In genomic region chr10:15141136-15142067, GRCh38 we compare ENCODE assay signal across 1 cellular context.
TF ChIP-seq lines count a peak whose summit lies in the region.

No MANE protein-coding gene starts in this region.

TF ChIP-seq in HepG2, 621 proteins besides CTCF, POLR2A, EP300 and RAD21:
- TF ChIP-seq, protein P1, sequence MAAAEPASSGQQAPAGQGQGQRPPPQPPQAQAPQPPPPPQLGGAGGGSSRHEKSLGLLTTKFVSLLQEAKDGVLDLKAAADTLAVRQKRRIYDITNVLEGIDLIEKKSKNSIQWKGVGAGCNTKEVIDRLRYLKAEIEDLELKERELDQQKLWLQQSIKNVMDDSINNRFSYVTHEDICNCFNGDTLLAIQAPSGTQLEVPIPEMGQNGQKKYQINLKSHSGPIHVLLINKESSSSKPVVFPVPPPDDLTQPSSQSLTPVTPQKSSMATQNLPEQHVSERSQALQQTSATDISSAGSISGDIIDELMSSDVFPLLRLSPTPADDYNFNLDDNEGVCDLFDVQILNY (CRISPR knock-in tag; conservative IDR thresholded peaks at IDR 0.05), result no peak
- TF ChIP-seq ZNF678 (CRISPR knock-in tag; IDR thresholded peaks at IDR 0.05) (no peak), HES4 (CRISPR knock-in tag; IDR thresholded peaks at IDR 0.05; ENCODE audit: borderline replicate concordance) (no peak), NBN (conservative IDR thresholded peaks at IDR 0.05) (no peak), ZNF615 (CRISPR knock-in tag; IDR thresholded peaks at IDR 0.05; ENCODE audit: borderline replicate concordance) (no peak), ZNF235 (CRISPR knock-in tag; IDR thresholded peaks at IDR 0.05; ENCODE audit: borderline replicate concordance) (no peak), HNF4A (CRISPR knock-in tag; IDR thresholded peaks at IDR 0.05) (peak; percentile 61), HNF4G (IDR thresholded peaks at IDR 0.05; ENCODE audit: borderline replicate concordance, low read depth, low read length) (0 out of 2 replicates have a peak, but pooled peaks have one; percentile 38), HNF4G (CRISPR knock-in tag; IDR thresholded peaks at IDR 0.05; ENCODE audit: borderline replicate concordance, low read depth) (no peak), PRDM10 (CRISPR knock-in tag; IDR thresholded peaks at IDR 0.05; ENCODE audit: low read depth) (no peak), JUNB (CRISPR knock-in tag; IDR thresholded peaks at IDR 0.05; ENCODE audit: borderline replicate concordance) (no peak), CENPX (CRISPR knock-in tag; IDR thresholded peaks at IDR 0.05) (no peak), BCLAF1 (IDR thresholded peaks at IDR 0.05) (no peak), ATRX (CRISPR knock-in tag; IDR thresholded peaks at IDR 0.05; ENCODE audit: borderline replicate concordance) (no peak), ZBTB44 (CRISPR knock-in tag; IDR thresholded peaks at IDR 0.05) (no peak), KAT2B (IDR thresholded peaks at IDR 0.05; ENCODE audit: borderline replicate concordance, low read depth, low read length) (no peak), ZNF629 (CRISPR knock-in tag; conservative IDR thresholded peaks at IDR 0.05) (0 out of 2 replicates have a peak, but pooled peaks have one; percentile 10), ZNF138 (CRISPR knock-in tag; IDR thresholded peaks at IDR 0.05; ENCODE audit: low read depth) (no peak), BRCA1 (CRISPR knock-in tag; IDR thresholded peaks at IDR 0.05) (no peak)
- TF ChIP-seq, protein P2, sequence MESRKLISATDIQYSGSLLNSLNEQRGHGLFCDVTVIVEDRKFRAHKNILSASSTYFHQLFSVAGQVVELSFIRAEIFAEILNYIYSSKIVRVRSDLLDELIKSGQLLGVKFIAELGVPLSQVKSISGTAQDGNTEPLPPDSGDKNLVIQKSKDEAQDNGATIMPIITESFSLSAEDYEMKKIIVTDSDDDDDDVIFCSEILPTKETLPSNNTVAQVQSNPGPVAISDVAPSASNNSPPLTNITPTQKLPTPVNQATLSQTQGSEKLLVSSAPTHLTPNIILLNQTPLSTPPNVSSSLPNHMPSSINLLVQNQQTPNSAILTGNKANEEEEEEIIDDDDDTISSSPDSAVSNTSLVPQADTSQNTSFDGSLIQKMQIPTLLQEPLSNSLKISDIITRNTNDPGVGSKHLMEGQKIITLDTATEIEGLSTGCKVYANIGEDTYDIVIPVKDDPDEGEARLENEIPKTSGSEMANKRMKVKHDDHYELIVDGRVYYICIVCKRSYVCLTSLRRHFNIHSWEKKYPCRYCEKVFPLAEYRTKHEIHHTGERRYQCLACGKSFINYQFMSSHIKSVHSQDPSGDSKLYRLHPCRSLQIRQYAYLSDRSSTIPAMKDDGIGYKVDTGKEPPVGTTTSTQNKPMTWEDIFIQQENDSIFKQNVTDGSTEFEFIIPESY (CRISPR knock-in tag; IDR thresholded peaks at IDR 0.05), result peak; percentile 56; the same call in 1 of the 2 replicates
- TF ChIP-seq, protein P3, sequence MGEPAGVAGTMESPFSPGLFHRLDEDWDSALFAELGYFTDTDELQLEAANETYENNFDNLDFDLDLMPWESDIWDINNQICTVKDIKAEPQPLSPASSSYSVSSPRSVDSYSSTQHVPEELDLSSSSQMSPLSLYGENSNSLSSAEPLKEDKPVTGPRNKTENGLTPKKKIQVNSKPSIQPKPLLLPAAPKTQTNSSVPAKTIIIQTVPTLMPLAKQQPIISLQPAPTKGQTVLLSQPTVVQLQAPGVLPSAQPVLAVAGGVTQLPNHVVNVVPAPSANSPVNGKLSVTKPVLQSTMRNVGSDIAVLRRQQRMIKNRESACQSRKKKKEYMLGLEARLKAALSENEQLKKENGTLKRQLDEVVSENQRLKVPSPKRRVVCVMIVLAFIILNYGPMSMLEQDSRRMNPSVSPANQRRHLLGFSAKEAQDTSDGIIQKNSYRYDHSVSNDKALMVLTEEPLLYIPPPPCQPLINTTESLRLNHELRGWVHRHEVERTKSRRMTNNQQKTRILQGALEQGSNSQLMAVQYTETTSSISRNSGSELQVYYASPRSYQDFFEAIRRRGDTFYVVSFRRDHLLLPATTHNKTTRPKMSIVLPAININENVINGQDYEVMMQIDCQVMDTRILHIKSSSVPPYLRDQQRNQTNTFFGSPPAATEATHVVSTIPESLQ (CRISPR knock-in tag; conservative IDR thresholded peaks at IDR 0.05), result no peak
- TF ChIP-seq, protein P4, sequence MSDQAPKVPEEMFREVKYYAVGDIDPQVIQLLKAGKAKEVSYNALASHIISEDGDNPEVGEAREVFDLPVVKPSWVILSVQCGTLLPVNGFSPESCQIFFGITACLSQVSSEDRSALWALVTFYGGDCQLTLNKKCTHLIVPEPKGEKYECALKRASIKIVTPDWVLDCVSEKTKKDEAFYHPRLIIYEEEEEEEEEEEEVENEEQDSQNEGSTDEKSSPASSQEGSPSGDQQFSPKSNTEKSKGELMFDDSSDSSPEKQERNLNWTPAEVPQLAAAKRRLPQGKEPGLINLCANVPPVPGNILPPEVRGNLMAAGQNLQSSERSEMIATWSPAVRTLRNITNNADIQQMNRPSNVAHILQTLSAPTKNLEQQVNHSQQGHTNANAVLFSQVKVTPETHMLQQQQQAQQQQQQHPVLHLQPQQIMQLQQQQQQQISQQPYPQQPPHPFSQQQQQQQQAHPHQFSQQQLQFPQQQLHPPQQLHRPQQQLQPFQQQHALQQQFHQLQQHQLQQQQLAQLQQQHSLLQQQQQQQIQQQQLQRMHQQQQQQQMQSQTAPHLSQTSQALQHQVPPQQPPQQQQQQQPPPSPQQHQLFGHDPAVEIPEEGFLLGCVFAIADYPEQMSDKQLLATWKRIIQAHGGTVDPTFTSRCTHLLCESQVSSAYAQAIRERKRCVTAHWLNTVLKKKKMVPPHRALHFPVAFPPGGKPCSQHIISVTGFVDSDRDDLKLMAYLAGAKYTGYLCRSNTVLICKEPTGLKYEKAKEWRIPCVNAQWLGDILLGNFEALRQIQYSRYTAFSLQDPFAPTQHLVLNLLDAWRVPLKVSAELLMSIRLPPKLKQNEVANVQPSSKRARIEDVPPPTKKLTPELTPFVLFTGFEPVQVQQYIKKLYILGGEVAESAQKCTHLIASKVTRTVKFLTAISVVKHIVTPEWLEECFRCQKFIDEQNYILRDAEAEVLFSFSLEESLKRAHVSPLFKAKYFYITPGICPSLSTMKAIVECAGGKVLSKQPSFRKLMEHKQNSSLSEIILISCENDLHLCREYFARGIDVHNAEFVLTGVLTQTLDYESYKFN (CRISPR knock-in tag; conservative IDR thresholded peaks at IDR 0.05), result 0 out of 2 replicates have a peak, but pooled peaks have one; percentile 13
- TF ChIP-seq, protein P5, sequence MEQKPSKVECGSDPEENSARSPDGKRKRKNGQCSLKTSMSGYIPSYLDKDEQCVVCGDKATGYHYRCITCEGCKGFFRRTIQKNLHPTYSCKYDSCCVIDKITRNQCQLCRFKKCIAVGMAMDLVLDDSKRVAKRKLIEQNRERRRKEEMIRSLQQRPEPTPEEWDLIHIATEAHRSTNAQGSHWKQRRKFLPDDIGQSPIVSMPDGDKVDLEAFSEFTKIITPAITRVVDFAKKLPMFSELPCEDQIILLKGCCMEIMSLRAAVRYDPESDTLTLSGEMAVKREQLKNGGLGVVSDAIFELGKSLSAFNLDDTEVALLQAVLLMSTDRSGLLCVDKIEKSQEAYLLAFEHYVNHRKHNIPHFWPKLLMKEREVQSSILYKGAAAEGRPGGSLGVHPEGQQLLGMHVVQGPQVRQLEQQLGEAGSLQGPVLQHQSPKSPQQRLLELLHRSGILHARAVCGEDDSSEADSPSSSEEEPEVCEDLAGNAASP (CRISPR knock-in tag; IDR thresholded peaks at IDR 0.05; ENCODE audit: borderline replicate concordance), result no peak
